ENCODE assay signal across 11 cellular contexts in genomic region chr20:47349365-47350180, GRCh38. TPM values are rescaled to one million over a fixed set of nuclear protein-coding genes. Genes with fewer than 3 reads are reported as not detected.
A peak's percentile ranks its signal among the peaks of the same experiment; 100 is the strongest.
DNase-seq lines count a peak whose midpoint lies in the region; ATAC-seq, FAIRE-seq and TF ChIP-seq lines count a peak whose summit lies in the region.
"Had no signal": no experiment of that assay in that cellular context is flagged by ENCODE, and none has a peak within 500 bp of the region (broad histone marks: within the 10 kb centered on the region; RNA-seq: fewer than 3 reads in every experiment).

No MANE protein-coding gene starts in this region.

- DNase-seq in ascending aorta (ENCODE audit: low spot score in 2 of 2): no peak
- no peak for DNase-seq in NCI-H187 (lab: John Stamatoyannopoulos, UW)
- no peak for DNase-seq in CD8-positive, alpha-beta T cell
- DNase-seq in small intestine: no peak
- DNase-seq: activated T-cell treated with anti-CD3 and anti-CD28 coated beads, Interleukin-2, amount 50 U/mL, for 4 hours had no signal

- H3K27me3 ChIP-seq in ascending aorta (no peaks in the 10 kb centered on the region), iPS-20b (ENCODE audit: insufficient read depth, low read length) (no peaks in the 10 kb centered on the region), stomach smooth muscle (ENCODE audit: control insufficient read depth in 1 of 2, insufficient read depth in 2 of 2, low read length in 2 of 2) (no peaks in the 10 kb centered on the region), small intestine (ENCODE audit: control insufficient read depth in 2 of 2, insufficient read depth in 2 of 2, low read length in 2 of 2) (no peaks in the 10 kb centered on the region)
- H3K27me3 ChIP-seq in CD8-positive, alpha-beta T cell (ENCODE audit: insufficient read depth, low read length): no peaks in the 10 kb centered on the region

- WGBS in small intestine, 3 donors: 61 to 86% (median 82%) methylated on average over 7 of the region's 7 CpGs

- H3K27ac Mint-ChIP-seq in CD8-positive, alpha-beta T cell: no peak overlapping the region

- H3K27me3 Mint-ChIP-seq in CD8-positive, alpha-beta T cell (ENCODE audit: low read depth): no peaks in the 10 kb centered on the region

- H3K36me3 ChIP-seq in HEK293 (ENCODE audit: control insufficient read depth in 2 of 2, insufficient read depth in 1 of 2, low read length in 2 of 2): peaks cover 0 to 43% of the 10 kb centered on the region in 2 experiments; a peak in 2 of 3 replicates
- H3K36me3 ChIP-seq in ascending aorta: no peaks in the 10 kb centered on the region
- H3K36me3 ChIP-seq in iPS-20b (ENCODE audit: insufficient read depth, low read depth, low read length): peaks cover 53% of the 10 kb centered on the region
- no peaks in the 10 kb centered on the region for H3K36me3 ChIP-seq in stomach smooth muscle (ENCODE audit: control insufficient read depth in 2 of 2, insufficient read depth in 2 of 2, low read length in 2 of 2)
- peaks cover 9% of the 10 kb centered on the region for H3K36me3 ChIP-seq in CD8-positive, alpha-beta T cell (ENCODE audit: insufficient read depth, low read length)
- peaks cover 0 to 2% of the 10 kb centered on the region in 2 donors for H3K36me3 ChIP-seq in small intestine (ENCODE audit: control insufficient read depth in 2 of 2, insufficient read depth in 2 of 2, low read length in 2 of 2)

- CTCF ChIA-PET in HEK293 (lab: Yijun Ruan, JAX): interaction anchor here (0.5 to 1.5 kb wide), 5 partner anchors 31 to 127 kb away, joined by 3 to 8 read pairs (median 4); no protein-coding TSS in a partner anchor
- CTCF ChIA-PET in CD8-positive, alpha-beta T cell (lab: Charles Lee): interaction anchor here (1.7 to 4.8 kb wide), 2 partner anchors 34 to 77 kb away, joined by 12 to 20 read pairs; no protein-coding TSS in a partner anchor

- H3K9ac ChIP-seq in iPS-20b (ENCODE audit: low read depth, low read length) (peak overlapping the region; percentile 84; the same call in 1 of the 2 replicates), stomach smooth muscle (ENCODE audit: low read length in 2 of 2) (peak overlapping the region in 1 of 2 donors; percentile 25)

- H3K4me1 ChIP-seq in HEK293 (ENCODE audit: control insufficient read depth, insufficient read depth, low read length): peaks cover 47% of the 10 kb centered on the region
- peaks cover 12 to 64% of the 10 kb centered on the region in 2 donors for H3K4me1 ChIP-seq in ascending aorta
- peaks cover 79% of the 10 kb centered on the region for H3K4me1 ChIP-seq in iPS-20b (ENCODE audit: insufficient read depth, low read length)
- peaks cover 64% of the 10 kb centered on the region for H3K4me1 ChIP-seq in stomach smooth muscle (ENCODE audit: control insufficient read depth, insufficient read depth, low read length)
- H3K4me1 ChIP-seq in CD8-positive, alpha-beta T cell (ENCODE audit: insufficient read depth, low read length): peaks cover 88% of the 10 kb centered on the region
- peaks cover 9 to 34% of the 10 kb centered on the region in 2 donors for H3K4me1 ChIP-seq in small intestine (ENCODE audit: control insufficient read depth in 2 of 2, insufficient read depth in 1 of 2, low read depth in 1 of 2, low read length in 1 of 2)

- TF ChIP-seq CTCF in HEK293 (tag by site-specific recombination; IDR thresholded peaks at IDR 0.05) (no peak), ascending aorta (IDR thresholded peaks at IDR 0.05) (no peak)
- no peak for TF ChIP-seq CTCF in CD8-positive, alpha-beta T cell (IDR thresholded peaks at IDR 0.05)

- ATAC-seq in GM19324 (IDR thresholded peaks at IDR 0.05; ENCODE audit: low FRiP score, unreplicated experiment): no peak
- ATAC-seq in CD8-positive, alpha-beta T cell: no peak

- FAIRE-seq in small intestine (lab: Jason Lieb, UNC): no peak
- FAIRE-seq: frontal cortex had no signal

- H3K27ac ChIP-seq in HEK293 (ENCODE audit: extremely low read depth, low read depth, low read length) (no peak overlapping the region), ascending aorta (peak overlapping the region; percentile 82 to 99), iPS-20b (ENCODE audit: low read length) (peak overlapping the region; percentile 95), stomach smooth muscle (ENCODE audit: low read length) (peak overlapping the region; percentile 99), small intestine (ENCODE audit: low read depth in 1 of 2, low read length in 1 of 2) (peak overlapping the region in 1 of 2 donors; percentile 72)
- no peak overlapping the region for H3K27ac ChIP-seq in CD8-positive, alpha-beta T cell (ENCODE audit: low read depth, low read length)

- no peaks in the 10 kb centered on the region for H3K9me3 Mint-ChIP-seq in CD8-positive, alpha-beta T cell
- H3K9me3 Mint-ChIP-seq: activated T-cell treated with anti-CD3 and anti-CD28 coated beads, Interleukin-2, amount 50 U/mL, for 4 hours had no signal

- H3K4me3 Mint-ChIP-seq in CD8-positive, alpha-beta T cell: no peak overlapping the region
- H3K4me3 Mint-ChIP-seq: activated T-cell treated with anti-CD3 and anti-CD28 coated beads, Interleukin-2, amount 50 U/mL, for 4 hours had no signal

- POLR2A ChIA-PET in HEK293 (lab: Yijun Ruan, JAX): interaction anchor here (1.6 kb wide), 1 partner anchor 9 kb away, joined by 3 read pairs; no protein-coding TSS in a partner anchor
- POLR2A ChIA-PET in CD8-positive, alpha-beta T cell (lab: Charles Lee): no interaction called here

- H3K4me3 ChIP-seq in HEK293 (ENCODE audit: low read depth, low read length): no peak overlapping the region
- H3K4me3 ChIP-seq in ascending aorta: peak overlapping the region in 1 of 2 donors; percentile 28
- H3K4me3 ChIP-seq in iPS-20b (ENCODE audit: low read length): peak overlapping the region; percentile 32; the same call in 1 of the 2 replicates
- H3K4me3 ChIP-seq in stomach smooth muscle (ENCODE audit: low read length in 2 of 2): peak overlapping the region; percentile 36 to 44
- no peak overlapping the region for H3K4me3 ChIP-seq in CD8-positive, alpha-beta T cell (ENCODE audit: low read depth, low read length)
- no peak overlapping the region for H3K4me3 ChIP-seq in small intestine (ENCODE audit: low read depth in 1 of 2, low read length in 2 of 2)
- H3K4me3 ChIP-seq: SK-N-MC had no signal

- H3K36me3 Mint-ChIP-seq in CD8-positive, alpha-beta T cell: peaks cover 28% of the 10 kb centered on the region

- no peaks in the 10 kb centered on the region for H3K9me3 ChIP-seq in HEK293 (ENCODE audit: control insufficient read depth, insufficient read depth, low read depth, low read length)
- no peaks in the 10 kb centered on the region for H3K9me3 ChIP-seq in ascending aorta
- H3K9me3 ChIP-seq in iPS-20b (ENCODE audit: insufficient read depth, low read depth, low read length): no peaks in the 10 kb centered on the region
- H3K9me3 ChIP-seq in stomach smooth muscle (ENCODE audit: control insufficient read depth in 2 of 2, low read length in 2 of 2): no peaks in the 10 kb centered on the region
- no peaks in the 10 kb centered on the region for H3K9me3 ChIP-seq in CD8-positive, alpha-beta T cell (ENCODE audit: low read length)
- no peaks in the 10 kb centered on the region for H3K9me3 ChIP-seq in small intestine (ENCODE audit: control insufficient read depth, low read depth)

- intact Hi-C loops in ascending aorta (cut with DNase I): no loop called here
- intact Hi-C loops in CD8-positive, alpha-beta T cell (cut with DNase I, micrococcal nuclease): loop anchor here (5.0 to 10.0 kb wide), 6 partner anchors 32 to 1925 kb away; partner anchors contain the start of genes ARFGEF2 (in 1 of the 2), CSE1L (in 1 of the 2), STAU1 (in 1 of the 2) and ZNFX1 (in 1 of the 2)

- peaks cover 27% of the 10 kb centered on the region for H3K4me1 Mint-ChIP-seq in CD8-positive, alpha-beta T cell (ENCODE audit: low read depth)

TF ChIP-seq in HEK293, 187 proteins besides CTCF, POLR2A, EP300 and RAD21:
- TF ChIP-seq ZNF148 (tag by site-specific recombination; IDR thresholded peaks at IDR 0.05; ENCODE audit: borderline replicate concordance): no peak
- peak; percentile 76 for TF ChIP-seq PRDM6 (tag by site-specific recombination; IDR thresholded peaks at IDR 0.05)
TF ChIP-seq in HEK293: peak in this region for 1.

RNA-seq across cellular contexts. Expression of gene ZMYND8, which starts 6.9 kb away (rescaled TPM):
- total RNA-seq in ascending aorta: 23.2 TPM
- 10 to 100 TPM; 23.2 to 27.0 TPM for total RNA-seq in CD8-positive, alpha-beta T cell
- polyA plus RNA-seq in small intestine: 10 to 100 TPM in 2 of 3 donors, 1 to 10 TPM in 1; 9.2 to 19.9 (median 12.8) TPM

Comparison
In these comparisons a context has a peak if more than half of its experiments do, and no peak if none do; other contexts are left out.
1. H3K27ac ChIP-seq: peak in ascending aorta (2 of 2), iPS-20b (single experiment) and stomach smooth muscle (single experiment); none in HEK293 (single experiment) and CD8-positive, alpha-beta T cell (single experiment).
2. H3K4me3 ChIP-seq: peak in iPS-20b (single experiment) and stomach smooth muscle (2 of 2); none in HEK293 (single experiment), CD8-positive, alpha-beta T cell (single experiment) and small intestine (0 of 2).